Comparison of ENCODE assay signal across 9 cellular contexts in genomic region chr5:112004867-112005532, GRCh38.
DNase-seq lines count a peak whose midpoint lies in the region; ATAC-seq and TF ChIP-seq lines count a peak whose summit lies in the region.
"Had no signal": no experiment of that assay in that cellular context is flagged by ENCODE, and none has a peak within 500 bp of the region (broad histone marks: within the 10 kb centered on the region; RNA-seq: fewer than 3 reads in every experiment).

No MANE protein-coding gene starts in this region.

- no peak overlapping the region for H3K9ac ChIP-seq in subcutaneous abdominal adipose tissue (ENCODE audit: low read length in 5 of 5)

- peaks cover 29% of the 10 kb centered on the region for H3K4me1 ChIP-seq in RWPE2 (ENCODE audit: insufficient read depth, poor library complexity, severe bottlenecking)
- H3K4me1 ChIP-seq in subcutaneous abdominal adipose tissue (ENCODE audit: control insufficient read depth in 5 of 5, insufficient read depth in 5 of 5, low read length in 5 of 5) = peaks cover 0 to 15% (median 9%) of the 10 kb centered on the region in 5 donors

- H3K27ac ChIP-seq in RWPE2 (ENCODE audit: poor library complexity, severe bottlenecking) (peak overlapping the region; percentile 14), subcutaneous abdominal adipose tissue (ENCODE audit: low read depth, low read length) (peak overlapping the region; percentile 49)

- DNase-seq in RWPE2 (ENCODE audit: low spot score) (no peak), DMS114 treated with DMSO at 0.1 percent for 48 hours (lab: John Stamatoyannopoulos, UW; ENCODE audit: unreplicated experiment) (no peak), SW 1271 (lab: John Stamatoyannopoulos, UW) (no peak)
- DNase-seq in stimulated activated CD4-positive, alpha-beta T cell treated with anti-CD3 and anti-CD28 coated beads, Interleukin-1b, Interleukin-23, amount 100 ng/mL, for 48 hours = no peak
- DNase-seq: GOT3; stimulated activated CD4-positive, alpha-beta T cell treated with anti-CD3 and anti-CD28 coated beads, Interleukin-15, amount 100 ng/mL, for 24 hours had no signal

- ATAC-seq in GM19043 (IDR thresholded peaks at IDR 0.05; ENCODE audit: low read depth, unreplicated experiment) (peak; percentile 94), HG02870 (IDR thresholded peaks at IDR 0.05; ENCODE audit: unreplicated experiment) (peak; percentile 91), RWPE2 (ENCODE audit: low read depth) (peak; percentile 61; the same call in 2 of the 3 replicates)

- H3K36me3 ChIP-seq in RWPE2 (ENCODE audit: low read depth) (no peaks in the 10 kb centered on the region), subcutaneous abdominal adipose tissue (ENCODE audit: control insufficient read depth in 5 of 5, insufficient read depth in 5 of 5, low read length in 5 of 5) (no peaks in the 10 kb centered on the region)

- H3K9me3 ChIP-seq in RWPE2 (ENCODE audit: severe bottlenecking) (no peaks in the 10 kb centered on the region), subcutaneous abdominal adipose tissue (ENCODE audit: control insufficient read depth in 5 of 5, low read length in 5 of 5) (no peaks in the 10 kb centered on the region)

- no peak overlapping the region for H3K4me3 ChIP-seq in RWPE2 (ENCODE audit: severe bottlenecking)
- no peak overlapping the region for H3K4me3 ChIP-seq in subcutaneous abdominal adipose tissue (ENCODE audit: low read depth in 1 of 5, low read length in 5 of 5)

- H3K27me3 ChIP-seq in RWPE2 (ENCODE audit: insufficient read depth, poor library complexity, severe bottlenecking) (no peaks in the 10 kb centered on the region), subcutaneous abdominal adipose tissue (ENCODE audit: control insufficient read depth in 5 of 5, insufficient read depth in 4 of 5, low read length in 5 of 5) (no peaks in the 10 kb centered on the region)

- no peak for TF ChIP-seq CTCF in RWPE2 (IDR thresholded peaks at IDR 0.05; ENCODE audit: poor library complexity, severe bottlenecking)
